Comparison of ENCODE assay signal across 2 cellular contexts in the genomic region with DNA sequence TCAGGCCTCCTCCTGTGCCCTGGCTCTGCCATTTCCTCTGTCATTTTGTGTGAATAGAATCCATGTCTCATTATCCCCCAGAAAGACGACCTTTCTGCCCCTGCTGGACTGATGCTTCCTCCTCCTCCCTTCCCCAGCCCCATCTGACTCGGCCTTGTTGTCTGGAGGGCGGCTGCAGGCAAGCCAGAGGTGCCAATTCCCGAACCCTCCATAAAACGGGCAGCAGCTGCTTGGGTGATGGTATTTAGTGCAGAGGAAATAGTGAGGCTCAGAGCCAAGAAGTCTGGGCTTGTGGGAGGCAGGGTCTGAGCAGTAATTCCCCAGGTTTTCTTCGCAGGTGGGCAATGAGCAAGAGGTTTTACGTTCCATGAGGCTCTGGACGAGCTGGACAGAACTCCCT.
TF ChIP-seq lines count a peak whose summit lies in the region.

No MANE protein-coding gene starts in this region.

TF ChIP-seq in IMR-90, 13 proteins besides CTCF, POLR2A, EP300 and RAD21:
- TF ChIP-seq MAFK (IDR thresholded peaks at IDR 0.05; ENCODE audit: low read depth, low read length) (no peak), BHLHE40 (IDR thresholded peaks at IDR 0.05; ENCODE audit: low read depth, low read length) (no peak)
- TF ChIP-seq, protein P1, sequence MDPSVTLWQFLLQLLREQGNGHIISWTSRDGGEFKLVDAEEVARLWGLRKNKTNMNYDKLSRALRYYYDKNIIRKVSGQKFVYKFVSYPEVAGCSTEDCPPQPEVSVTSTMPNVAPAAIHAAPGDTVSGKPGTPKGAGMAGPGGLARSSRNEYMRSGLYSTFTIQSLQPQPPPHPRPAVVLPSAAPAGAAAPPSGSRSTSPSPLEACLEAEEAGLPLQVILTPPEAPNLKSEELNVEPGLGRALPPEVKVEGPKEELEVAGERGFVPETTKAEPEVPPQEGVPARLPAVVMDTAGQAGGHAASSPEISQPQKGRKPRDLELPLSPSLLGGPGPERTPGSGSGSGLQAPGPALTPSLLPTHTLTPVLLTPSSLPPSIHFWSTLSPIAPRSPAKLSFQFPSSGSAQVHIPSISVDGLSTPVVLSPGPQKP (IDR thresholded peaks at IDR 0.05; ENCODE audit: borderline replicate concordance, low read depth, low read length): no peak
TF ChIP-seq in IMR-90: peak in this region for 0.

TF ChIP-seq in GM12891, 5 proteins besides CTCF, POLR2A, EP300 and RAD21:
- no peak for TF ChIP-seq POLR2AphosphoS5 (IDR thresholded peaks at IDR 0.05; ENCODE audit: low read depth, low read length)
- TF ChIP-seq PAX5 (IDR thresholded peaks at IDR 0.05; ENCODE audit: insufficient read depth, low read length, severe bottlenecking): no peak
- TF ChIP-seq POU2F2 (IDR thresholded peaks at IDR 0.05; ENCODE audit: low read depth, low read length): no peak
- TF ChIP-seq TAF1 (IDR thresholded peaks at IDR 0.05; ENCODE audit: low read depth, low read length): no peak
- TF ChIP-seq SPI1 (IDR thresholded peaks at IDR 0.05; ENCODE audit: low read depth, low read length): no peak
TF ChIP-seq in GM12891: peak in this region for 0.
